Comparison of ENCODE assay signal across 26 cellular contexts in genomic region chr11:83480251-83480650, GRCh38.
DNase-seq lines count a peak whose midpoint lies in the region; ATAC-seq and TF ChIP-seq lines count a peak whose summit lies in the region.
"Had no signal": no experiment of that assay in that cellular context is flagged by ENCODE, and none has a peak within 500 bp of the region (broad histone marks: within the 10 kb centered on the region; RNA-seq: fewer than 3 reads in every experiment).

No MANE protein-coding gene starts in this region.

- H3K4me2 ChIP-seq in PC-9 (0 out of 2 replicates have a peak overlapping the region, but pooled peaks have one; percentile 20), parathyroid adenoma (ENCODE audit: low read length) (peak overlapping the region; percentile 21)

- no peaks in the 10 kb centered on the region for H3F3A ChIP-seq in PC-9 (ENCODE audit: insufficient read depth, low read depth)

- 0 out of 2 replicates have a peak, but pooled peaks cover 4% of the 10 kb centered on the region for H3K27me3 ChIP-seq in PC-9 (ENCODE audit: insufficient read depth, low read depth)
- no peaks in the 10 kb centered on the region for H3K27me3 ChIP-seq in parathyroid adenoma (ENCODE audit: control insufficient read depth, insufficient read depth, low read length)
- H3K27me3 ChIP-seq in upper lobe of left lung, result no peaks in the 10 kb centered on the region
- H3K27me3 ChIP-seq: cardiac muscle cell, pancreas had no signal

- POLR2A ChIA-PET in PC-9 (lab: Charles Lee; ENCODE audit: unreplicated experiment), result no interaction called here

- H3K27ac ChIP-seq in PC-9, result no peak overlapping the region
- no peak overlapping the region for H3K27ac ChIP-seq in parathyroid adenoma
- no peak overlapping the region for H3K27ac ChIP-seq in upper lobe of left lung
- H3K27ac ChIP-seq: cardiac muscle cell, epithelial cell of prostate, pancreas, VCaP had no signal

- H4K20me1 ChIP-seq in PC-9 (ENCODE audit: insufficient read depth), result peaks cover 4% of the 10 kb centered on the region; the same call in 1 of the 2 replicates

- H3K79me2 ChIP-seq in PC-9 (ENCODE audit: low read depth) (no peaks in the 10 kb centered on the region), parathyroid adenoma (no peaks in the 10 kb centered on the region)

- TF ChIP-seq POLR2A in upper lobe of left lung (IDR thresholded peaks at IDR 0.05), result no peak

- DNase-seq in Daoy (ENCODE audit: low read depth), result peak; percentile 32
- DNase-seq in PC-9, result no peak
- peak; percentile 1 to 8 for DNase-seq in cardiac fibroblast (ENCODE audit: low read depth in 2 of 2)
- DNase-seq in upper lobe of left lung, result no peak
- DNase-seq: activated CD4-positive, alpha-beta T cell treated with anti-CD3 and anti-CD28 coated beads, Interleukin-2, amount 10 ng/mL, durations not matched to agents 7 days and 5 days; anterior cingulate cortex; CD8-positive, alpha-beta T cell; effector CD8-positive, alpha-beta T cell; glutamatergic neuron; mammary epithelial cell; NCI-H1694; NCI-H2171 treated with DMSO at 0.1 percent for 48 hours; NCI-H510A treated with DMSO at 0.1 percent for 48 hours; pancreas; retina; SHP77 had no signal

- no peak overlapping the region for H3K9ac ChIP-seq in parathyroid adenoma

- BruUV-seq in PC-9 (replicated peaks; lab: Mats Ljungman, UMichigan), result no TSS peak

- WGBS in upper lobe of left lung, 2 donors, result 85 to 87% methylated on average over 8 of the region's 8 CpGs

- ATAC-seq in activated CD4-positive, CD25-positive, alpha-beta regulatory T cell treated with anti-CD3 and anti-CD28 coated beads, Interleukin-2, amount 50 U/mL, for 24 hours, result no peak
- ATAC-seq in upper lobe of left lung (ENCODE audit: low FRiP score in 2 of 2), result no peak
- no peak for ATAC-seq in GM18907 (IDR thresholded peaks at IDR 0.05; ENCODE audit: unreplicated experiment)
- ATAC-seq: activated naive CD4-positive, alpha-beta T cell treated with anti-CD3 and anti-CD28 coated beads, Interleukin-2, amount 50 U/mL, for 72 hours; CD8-positive, alpha-beta T cell; HCT116; Panc1; pancreas; stimulated activated memory B cell treated with anti-CD40 and anti-IgM and Interleukin-4, amounts not matched to agents 10 μg/mL and 1 μg/mL and 100 μg/mL, for 72 hours had no signal

- H3K9me3 ChIP-seq in PC-9 (ENCODE audit: insufficient read depth, low read depth), result no peaks in the 10 kb centered on the region
- no peaks in the 10 kb centered on the region for H3K9me3 ChIP-seq in parathyroid adenoma (ENCODE audit: control insufficient read depth, low read length)
- H3K9me3 ChIP-seq in upper lobe of left lung, result no peaks in the 10 kb centered on the region
- H3K9me3 ChIP-seq: pancreas had no signal

- TF ChIP-seq CTCF in PC-9 (conservative IDR thresholded peaks at IDR 0.05), result no peak
- no peak for TF ChIP-seq CTCF in cardiac fibroblast (IDR thresholded peaks at IDR 0.05; ENCODE audit: low read depth, low read length)
- TF ChIP-seq CTCF in parathyroid adenoma (IDR thresholded peaks at IDR 0.05), result no peak
- TF ChIP-seq CTCF in upper lobe of left lung (IDR thresholded peaks at IDR 0.05), result no peak

- H2AFZ ChIP-seq in PC-9 (no peak overlapping the region), parathyroid adenoma (no peak overlapping the region)

- intact Hi-C loops in PC-9 (cut with micrococcal nuclease; ENCODE audit: unreplicated experiment), result no loop called here

- H3K4me1 ChIP-seq in PC-9 (replicated peaks; ENCODE audit: insufficient read depth) (no peaks in the 10 kb centered on the region), parathyroid adenoma (peaks cover 2% of the 10 kb centered on the region), upper lobe of left lung (no peaks in the 10 kb centered on the region)
- H3K4me1 ChIP-seq: pancreas had no signal

- H3K4me3 ChIP-seq in PC-9 (no peak overlapping the region), cardiac fibroblast (replicated peaks in 1 of 2; ENCODE audit: low read depth in 2 of 2, low read length in 2 of 2) (no peak overlapping the region), parathyroid adenoma (ENCODE audit: low read depth, low read length) (no peak overlapping the region), upper lobe of left lung (no peak overlapping the region)
- H3K4me3 ChIP-seq: cardiac muscle cell, pancreas had no signal

- no peaks in the 10 kb centered on the region for H3K9me2 ChIP-seq in PC-9 (ENCODE audit: insufficient read depth)

- no peaks in the 10 kb centered on the region for H3K36me3 ChIP-seq in PC-9 (ENCODE audit: low read depth)
- no peaks in the 10 kb centered on the region for H3K36me3 ChIP-seq in parathyroid adenoma (ENCODE audit: control insufficient read depth, insufficient read depth, low read length)
- H3K36me3 ChIP-seq in upper lobe of left lung, result no peaks in the 10 kb centered on the region
- H3K36me3 ChIP-seq: cardiac muscle cell, pancreas had no signal

- CTCF ChIA-PET in PC-9 (lab: Charles Lee), result interaction anchor here (0.6 kb wide), 1 partner anchor 31 kb away, joined by 4 read pairs; no protein-coding TSS in a partner anchor

- TF ChIP-seq EP300 in upper lobe of left lung (IDR thresholded peaks at IDR 0.05), result no peak

Comparison
In these comparisons a context has a peak if more than half of its experiments do, and no peak if none do; other contexts are left out.
1. DNase-seq: peak in Daoy (single experiment) and cardiac fibroblast (2 of 2); none in PC-9 (0 of 2) and upper lobe of left lung (0 of 2).